Comparison of ENCODE assay signal across 12 cellular contexts in the genomic region with DNA sequence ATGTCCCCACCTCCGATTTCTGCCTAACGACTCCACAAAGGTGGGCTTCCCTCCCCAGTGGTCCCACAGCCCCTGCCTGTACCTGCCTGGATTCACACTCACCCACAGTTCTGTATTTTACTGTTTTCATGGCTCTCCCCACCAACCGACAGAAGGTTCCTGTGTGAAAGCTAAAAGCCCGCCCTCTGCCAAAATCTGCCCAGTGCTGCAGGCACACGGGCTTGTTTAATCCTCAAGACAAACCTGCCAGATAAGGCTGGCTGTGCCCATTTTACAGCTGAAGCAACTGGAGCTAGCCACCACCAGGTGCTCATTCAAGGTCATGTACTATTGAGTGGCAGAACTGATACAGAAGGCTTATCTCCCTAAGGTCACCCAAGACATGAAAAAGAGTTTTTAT.
DNase-seq lines count a peak whose midpoint lies in the region; ATAC-seq, FAIRE-seq and TF ChIP-seq lines count a peak whose summit lies in the region.
"Had no signal": no experiment of that assay in that cellular context is flagged by ENCODE, and none has a peak within 500 bp of the region (broad histone marks: within the 10 kb centered on the region; RNA-seq: fewer than 3 reads in every experiment).

No MANE protein-coding gene starts in this region.

- peaks cover 44% of the 10 kb centered on the region for H3F3A ChIP-seq in MM.1S (ENCODE audit: insufficient read depth, low read length)

- H4K20me1 ChIP-seq in MM.1S (ENCODE audit: insufficient read depth, low read length) (no peaks in the 10 kb centered on the region), keratinocyte (ENCODE audit: control insufficient read depth, extremely low read depth, insufficient read depth, low read length) (no peaks in the 10 kb centered on the region)

- no peaks in the 10 kb centered on the region for H3K9me1 ChIP-seq in keratinocyte (ENCODE audit: control insufficient read depth, extremely low read depth, insufficient read depth, low read length)

- no peaks in the 10 kb centered on the region for H3K27me3 ChIP-seq in MM.1S (replicated peaks; ENCODE audit: insufficient read depth, low read length)
- H3K27me3 ChIP-seq in keratinocyte (ENCODE audit: control insufficient read depth, extremely low read depth, insufficient read depth, low read length): no peaks in the 10 kb centered on the region

- CTCF ChIA-PET in activated CD8-positive, alpha-beta memory T cell treated with anti-CD3 and anti-CD28 coated beads, Interleukin-2, amount 10 ng/mL, durations not matched to agents 7 days and 5 days (lab: Charles Lee): interaction anchor here (0.7 to 3.0 kb wide), 10 partner anchors 12 to 369 kb away, joined by 4 to 22 read pairs (median 7); no protein-coding TSS in a partner anchor

- H3K27ac ChIP-seq in MM.1S (ENCODE audit: low read length): peak overlapping the region; percentile 84; the same call in 1 of the 2 replicates
- H3K27ac ChIP-seq in keratinocyte (ENCODE audit: control insufficient read depth, insufficient read depth, low read length): no peak overlapping the region

- FAIRE-seq in keratinocyte (lab: Jason Lieb, UNC): no peak

- H3K27me3 Mint-ChIP-seq in activated CD8-positive, alpha-beta memory T cell treated with anti-CD3 and anti-CD28 coated beads, Interleukin-2, amount 10 ng/mL, durations not matched to agents 7 days and 5 days: no peaks in the 10 kb centered on the region

- H3K4me2 ChIP-seq in MM.1S (ENCODE audit: low read depth, low read length): peak overlapping the region; percentile 22; the same call in 1 of the 2 replicates
- H3K4me2 ChIP-seq in keratinocyte (ENCODE audit: control insufficient read depth, extremely low read depth, insufficient read depth, low read depth, low read length): peak overlapping the region; percentile 83

- no peaks in the 10 kb centered on the region for H3K9me2 ChIP-seq in MM.1S (replicated peaks; ENCODE audit: insufficient read depth, low read length)

- H3K4me3 Mint-ChIP-seq in activated CD8-positive, alpha-beta memory T cell treated with anti-CD3 and anti-CD28 coated beads, Interleukin-2, amount 10 ng/mL, durations not matched to agents 7 days and 5 days: peak overlapping the region; percentile 29

- peaks cover 59% of the 10 kb centered on the region for H3K4me1 ChIP-seq in MM.1S (ENCODE audit: low read length)
- H3K4me1 ChIP-seq in keratinocyte (ENCODE audit: control insufficient read depth, extremely low read depth, insufficient read depth, low read length): peaks cover 26% of the 10 kb centered on the region

- dilution Hi-C loops in keratinocyte (cut with MboI; ENCODE audit: extremely low pct_ligation_motif_present, low sequenced_read_pairs): no loop called here

- H3K36me3 ChIP-seq in MM.1S (replicated peaks; ENCODE audit: insufficient read depth, low read length) (no peaks in the 10 kb centered on the region), keratinocyte (ENCODE audit: control insufficient read depth in 2 of 2, extremely low read depth in 1 of 2, insufficient read depth in 2 of 2, low read length in 2 of 2) (no peaks in the 10 kb centered on the region)

- H3K9ac ChIP-seq in MM.1S (ENCODE audit: low read length) (no peak overlapping the region), keratinocyte (ENCODE audit: control insufficient read depth, extremely low read depth, insufficient read depth, low read length) (no peak overlapping the region)

- no peak for TF ChIP-seq CTCF in MM.1S (IDR thresholded peaks at IDR 0.05; ENCODE audit: low read length)
- no peak for TF ChIP-seq CTCF in keratinocyte (optimal IDR thresholded peaks at IDR 0.05 in 1 of 3, IDR thresholded peaks at IDR 0.05 in 1 of 3, conservative IDR thresholded peaks at IDR 0.05 in 1 of 3; ENCODE audit: extremely low read depth in 1 of 3, insufficient read depth in 2 of 3, low read length in 3 of 3)

- H3K27ac Mint-ChIP-seq in activated CD8-positive, alpha-beta memory T cell treated with anti-CD3 and anti-CD28 coated beads, Interleukin-2, amount 10 ng/mL, durations not matched to agents 7 days and 5 days: peak overlapping the region; percentile 83

- H3K9me3 Mint-ChIP-seq in activated CD8-positive, alpha-beta memory T cell treated with anti-CD3 and anti-CD28 coated beads, Interleukin-2, amount 10 ng/mL, durations not matched to agents 7 days and 5 days (ENCODE audit: low read depth): no peaks in the 10 kb centered on the region

- H2AFZ ChIP-seq in MM.1S (ENCODE audit: low read length) (no peak overlapping the region), keratinocyte (ENCODE audit: control insufficient read depth, low read length) (no peak overlapping the region)

- ATAC-seq in activated CD8-positive, alpha-beta memory T cell treated with anti-CD3 and anti-CD28 coated beads, Interleukin-2, amount 10 ng/mL, durations not matched to agents 7 days and 5 days: peak; percentile 25

- peak; percentile 68 for DNase-seq in NK-92 treated with Interleukin-12 subunit alpha and Interleukin-12 subunit beta, amount 100 ng/mL, for 24 hours (lab: John Stamatoyannopoulos, UW)
- DNase-seq in NK-92 (lab: John Stamatoyannopoulos, UW; ENCODE audit: unreplicated experiment) (no peak), MM.1S (peak; percentile 58), keratinocyte (ENCODE audit: low read depth, low spot score) (no peak), dermis blood vessel endothelial cell (no peak), SKM-1 (lab: John Stamatoyannopoulos, UW; ENCODE audit: unreplicated experiment) (no peak), hippocampal formation (lab: John Stamatoyannopoulos, UW) (no peak)
- peak; percentile 75 for DNase-seq in activated CD8-positive, alpha-beta memory T cell treated with anti-CD3 and anti-CD28 coated beads, Interleukin-2, amount 10 ng/mL, durations not matched to agents 7 days and 5 days
- DNase-seq: DMS153; NCI-H1417 treated with DMSO at 0.1 percent for 48 hours; NCI-H748 treated with DMSO at 0.1 percent for 48 hours; stimulated activated CD4-positive, alpha-beta T cell treated with anti-CD3 and anti-CD28 coated beads, Interleukin-12 subunit alpha, Interleukin-12 subunit beta, amount 100 ng/mL, for 4 hours had no signal

- H3K4me3 ChIP-seq in MM.1S (ENCODE audit: low read length): no peak overlapping the region
- no peak overlapping the region for H3K4me3 ChIP-seq in keratinocyte (ENCODE audit: control insufficient read depth in 2 of 3, extremely low read depth in 1 of 3, insufficient read depth in 2 of 3, low read depth in 1 of 3, low read length in 3 of 3)

- peaks cover 6% of the 10 kb centered on the region for H3K36me3 Mint-ChIP-seq in activated CD8-positive, alpha-beta memory T cell treated with anti-CD3 and anti-CD28 coated beads, Interleukin-2, amount 10 ng/mL, durations not matched to agents 7 days and 5 days

- peaks cover 86% of the 10 kb centered on the region for H3K4me1 Mint-ChIP-seq in activated CD8-positive, alpha-beta memory T cell treated with anti-CD3 and anti-CD28 coated beads, Interleukin-2, amount 10 ng/mL, durations not matched to agents 7 days and 5 days

- H3K79me2 ChIP-seq in MM.1S (ENCODE audit: low read length) (no peaks in the 10 kb centered on the region), keratinocyte (ENCODE audit: control insufficient read depth, insufficient read depth, low read length) (no peaks in the 10 kb centered on the region)

- no peaks in the 10 kb centered on the region for H3K9me3 ChIP-seq in MM.1S (replicated peaks; ENCODE audit: insufficient read depth, low read length)
- H3K9me3 ChIP-seq in keratinocyte (ENCODE audit: control insufficient read depth, low read depth, low read length): no peaks in the 10 kb centered on the region

Comparison
In these comparisons a context has a peak if more than half of its experiments do, and no peak if none do; other contexts are left out.
1. DNase-seq: peak in NK-92 treated with Interleukin-12 subunit alpha and Interleukin-12 subunit beta, amount 100 ng/mL, for 24 hours (single experiment), MM.1S (single experiment) and activated CD8-positive, alpha-beta memory T cell treated with anti-CD3 and anti-CD28 coated beads, Interleukin-2, amount 10 ng/mL, durations not matched to agents 7 days and 5 days (single experiment); none in NK-92 (single experiment), keratinocyte (single experiment), dermis blood vessel endothelial cell (single experiment), SKM-1 (single experiment) and hippocampal formation (0 of 2).